8 cellular contexts compared by ENCODE assay signal in the genomic region with DNA sequence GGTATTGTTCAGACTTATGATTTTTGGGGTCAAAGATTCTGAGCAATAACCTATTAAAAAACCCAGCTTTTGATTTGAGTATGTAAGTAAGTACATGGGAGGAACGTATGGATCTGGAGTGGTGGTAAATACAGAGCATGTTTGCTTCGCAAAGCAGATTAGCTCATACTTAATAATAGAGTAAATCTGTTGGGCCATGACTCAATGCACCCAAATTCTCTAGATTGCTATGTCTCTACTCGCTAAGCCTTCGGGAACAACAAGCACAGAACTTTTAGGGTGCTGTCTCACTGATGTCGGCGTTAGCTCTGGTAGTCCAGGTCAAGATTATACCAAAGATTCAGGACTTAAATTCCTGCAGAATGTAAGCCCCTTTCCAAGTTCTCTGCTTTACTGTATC. TPM values are rescaled to one million over a fixed set of nuclear protein-coding genes. Genes with fewer than 3 reads are reported as not detected.
DNase-seq lines count a peak whose midpoint lies in the region; ATAC-seq, FAIRE-seq and TF ChIP-seq lines count a peak whose summit lies in the region.

No MANE protein-coding gene starts in this region.

- H3K4me3 Mint-ChIP-seq in MCF 10A (ENCODE audit: unreplicated experiment), result peak overlapping the region; percentile 89

- intact Hi-C loops in MCF 10A (cut with micrococcal nuclease) (no loop called here), mucosa of descending colon (cut with DNase I, micrococcal nuclease) (no loop called here), sciatic nerve (cut with DNase I) (no loop called here)

- H3K9me3 Mint-ChIP-seq in MCF 10A (ENCODE audit: unreplicated experiment), result no peaks in the 10 kb centered on the region

- H3K4me3 ChIP-seq in A549, result peak overlapping the region; percentile 87
- H3K4me3 ChIP-seq in HEK293 (ENCODE audit: low read depth, low read length), result peak overlapping the region; percentile 99
- peak overlapping the region; percentile 78 to 90 for H3K4me3 ChIP-seq in mucosa of rectum (ENCODE audit: low read length in 2 of 2)
- no peak overlapping the region for H3K4me3 ChIP-seq in mucosa of descending colon

- WGBS in A549 (ENCODE audit: missing lambda C conversion rate), result 87% methylated on average over 6 of the region's 6 CpGs

- peaks cover 42% of the 10 kb centered on the region for H3K4me1 ChIP-seq in A549
- H3K4me1 ChIP-seq in HEK293 (ENCODE audit: control insufficient read depth, insufficient read depth, low read length), result peaks cover 4% of the 10 kb centered on the region; the same call in 1 of the 2 replicates
- peaks cover 7 to 11% of the 10 kb centered on the region in 2 donors for H3K4me1 ChIP-seq in mucosa of rectum (ENCODE audit: control insufficient read depth in 2 of 2, insufficient read depth in 2 of 2, low read length in 2 of 2)
- peaks cover 13% of the 10 kb centered on the region for H3K4me1 ChIP-seq in mucosa of descending colon (ENCODE audit: low read depth)

- no peak for TF ChIP-seq POLR2A in A549 (IDR thresholded peaks at IDR 0.05; ENCODE audit: low read length)

- TF ChIP-seq EP300 in A549 (IDR thresholded peaks at IDR 0.05), result no peak

- peaks cover 19% of the 10 kb centered on the region for H3K4me1 Mint-ChIP-seq in MCF 10A (ENCODE audit: insufficient read depth, unreplicated experiment)

- H3K36me3 ChIP-seq in HEK293 (ENCODE audit: control insufficient read depth in 2 of 2, insufficient read depth in 1 of 2, low read length in 2 of 2), result peaks cover 2 to 8% of the 10 kb centered on the region in 2 experiments; a peak in 2 of 3 replicates
- H3K36me3 ChIP-seq in mucosa of rectum (ENCODE audit: control insufficient read depth in 2 of 2, insufficient read depth in 2 of 2, low read length in 2 of 2), result peaks cover 0 to 1% of the 10 kb centered on the region in 2 donors
- no peaks in the 10 kb centered on the region for H3K36me3 ChIP-seq in mucosa of descending colon (ENCODE audit: low read depth)

- H3K9me3 ChIP-seq in A549 (no peaks in the 10 kb centered on the region), HEK293 (ENCODE audit: control insufficient read depth, insufficient read depth, low read depth, low read length) (no peaks in the 10 kb centered on the region), mucosa of rectum (ENCODE audit: control insufficient read depth in 2 of 2, low read length in 2 of 2) (no peaks in the 10 kb centered on the region), mucosa of descending colon (no peaks in the 10 kb centered on the region)

- in situ Hi-C loops in G401 (cut with HindIII; ENCODE audit: low sequenced_read_pairs), result no loop called here

- no peak for TF ChIP-seq RAD21 in A549 (conservative IDR thresholded peaks at IDR 0.05 in 1 of 2, IDR thresholded peaks at IDR 0.05 in 1 of 2)

- ATAC-seq in A549, result no peak
- no peak for ATAC-seq in mucosa of descending colon
- no peak for ATAC-seq in sciatic nerve
- no peak for ATAC-seq in GM21360 (IDR thresholded peaks at IDR 0.05; ENCODE audit: unreplicated experiment)

- no peaks in the 10 kb centered on the region for H3K27me3 Mint-ChIP-seq in MCF 10A (ENCODE audit: insufficient read depth, unreplicated experiment)

- H3K27me3 ChIP-seq in mucosa of rectum (ENCODE audit: control insufficient read depth in 2 of 2, insufficient read depth in 2 of 2, low read length in 2 of 2), result no peaks in the 10 kb centered on the region

- peak overlapping the region; percentile 97 for H3K4me2 ChIP-seq in A549

- CTCF ChIA-PET in A549 (lab: Yijun Ruan, JAX) (interaction anchor here (0.9 to 2.1 kb wide), 6 partner anchors 15 to 564 kb away, joined by 3 to 8 read pairs (median 4); no protein-coding TSS in a partner anchor), HEK293 (lab: Yijun Ruan, JAX) (interaction anchor here (0.6 to 2.2 kb wide), 5 partner anchors 13 to 738 kb away, joined by 3 to 11 read pairs (median 5); no protein-coding TSS in a partner anchor), MCF 10A (lab: Yijun Ruan, JAX) (interaction anchor here (0.6 to 1.7 kb wide), 10 partner anchors 9 to 1046 kb away, joined by 3 to 9 read pairs (median 3); a partner anchor contains a TSS)

- peaks cover 6% of the 10 kb centered on the region for H3K36me3 Mint-ChIP-seq in MCF 10A (ENCODE audit: insufficient read depth, unreplicated experiment)

- no peak for FAIRE-seq in A549 (lab: Jason Lieb, UNC)

- H3K27ac ChIP-seq in A549 (peak overlapping the region; percentile 86 to 90), HEK293 (ENCODE audit: extremely low read depth, low read depth, low read length) (peak overlapping the region; percentile 85), mucosa of rectum (ENCODE audit: low read depth in 2 of 2, low read length in 2 of 2) (peak overlapping the region; percentile 60 to 85)

- no peak overlapping the region for H3K27ac Mint-ChIP-seq in MCF 10A (ENCODE audit: low read depth, unreplicated experiment)

- H3K9ac ChIP-seq in mucosa of rectum (ENCODE audit: low read depth in 1 of 2, low read length in 2 of 2), result peak overlapping the region; percentile 70 to 83

- DNase-seq in A549 (ENCODE audit: low read depth in 1 of 2, low spot score in 1 of 2) (no peak), MCF 10A (ENCODE audit: unreplicated experiment) (no peak), mucosa of descending colon (no peak), G401 (ENCODE audit: low spot score) (no peak), sciatic nerve (ENCODE audit: low spot score) (no peak)

- TF ChIP-seq CTCF in A549 (IDR thresholded peaks at IDR 0.05) (no peak), HEK293 (tag by site-specific recombination; IDR thresholded peaks at IDR 0.05) (no peak), MCF 10A (IDR thresholded peaks at IDR 0.05; ENCODE audit: unreplicated experiment) (no peak), mucosa of descending colon (IDR thresholded peaks at IDR 0.05) (no peak)

- POLR2A ChIA-PET in A549 (lab: Yijun Ruan, JAX), result interaction anchor here (0.6 to 1.5 kb wide), 3 partner anchors 9 to 232 kb away, joined by 3 to 6 read pairs (median 4); no protein-coding TSS in a partner anchor
- POLR2A ChIA-PET in HEK293 (lab: Yijun Ruan, JAX), result interaction anchor here (0.7 to 1.9 kb wide), 4 partner anchors 15 to 1300 kb away, joined by 3 to 7 read pairs (median 3); a partner anchor contains a TSS
- POLR2A ChIA-PET in MCF 10A (lab: Yijun Ruan, JAX), result interaction anchor here (0.5 to 1.5 kb wide), 8 partner anchors 9 to 1889 kb away, joined by 3 to 5 read pairs (median 4); a partner anchor contains a TSS

- no TSS peak for BruUV-seq in MCF 10A (replicated peaks; lab: Mats Ljungman, UMichigan)

TF ChIP-seq in A549, 52 proteins besides CTCF, POLR2A, EP300 and RAD21:
- TF ChIP-seq, protein P1, sequence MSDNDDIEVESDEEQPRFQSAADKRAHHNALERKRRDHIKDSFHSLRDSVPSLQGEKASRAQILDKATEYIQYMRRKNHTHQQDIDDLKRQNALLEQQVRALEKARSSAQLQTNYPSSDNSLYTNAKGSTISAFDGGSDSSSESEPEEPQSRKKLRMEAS (IDR thresholded peaks at IDR 0.05), result no peak
- TF ChIP-seq, protein P2, sequence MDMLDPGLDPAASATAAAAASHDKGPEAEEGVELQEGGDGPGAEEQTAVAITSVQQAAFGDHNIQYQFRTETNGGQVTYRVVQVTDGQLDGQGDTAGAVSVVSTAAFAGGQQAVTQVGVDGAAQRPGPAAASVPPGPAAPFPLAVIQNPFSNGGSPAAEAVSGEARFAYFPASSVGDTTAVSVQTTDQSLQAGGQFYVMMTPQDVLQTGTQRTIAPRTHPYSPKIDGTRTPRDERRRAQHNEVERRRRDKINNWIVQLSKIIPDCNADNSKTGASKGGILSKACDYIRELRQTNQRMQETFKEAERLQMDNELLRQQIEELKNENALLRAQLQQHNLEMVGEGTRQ (IDR thresholded peaks at IDR 0.05), result no peak
- TF ChIP-seq HOXB13 (CRISPR knock-in tag; IDR thresholded peaks at IDR 0.05; ENCODE audit: low read depth), result no peak

TF ChIP-seq in HEK293, 187 proteins besides CTCF, POLR2A, EP300 and RAD21:
- TF ChIP-seq ZNF140 (tag by site-specific recombination; IDR thresholded peaks at IDR 0.05), result no peak
- TF ChIP-seq ZNF23 (tag by site-specific recombination; IDR thresholded peaks at IDR 0.05; ENCODE audit: borderline replicate concordance), result no peak
- no peak for TF ChIP-seq ZBTB20 (tag by site-specific recombination; IDR thresholded peaks at IDR 0.05)
- TF ChIP-seq SP7 (tag by site-specific recombination; IDR thresholded peaks at IDR 0.05), result peak; percentile 73
TF ChIP-seq in HEK293: peak in this region for 1.

RNA-seq across cellular contexts. Expression of a gene that starts 0.8 kb away (rescaled TPM):
- polyA plus RNA-seq in A549 (2011; rRNA removed) (26.9 and 28.4 TPM in 2 replicates), A549 (2017; fragmentation: RNase III; extraction: RNeasy Plus Mini Kit Qiagen cat#74134 plus additional on column Dnase treatment) (29.5 to 32.5 TPM (median 31.4 TPM) in 3 replicates)
- 13.7 and 16.6 TPM in 2 replicates for polyA plus RNA-seq in A549 (2012; cell fraction: cytosol; rRNA removed)
- polyA plus RNA-seq in A549 (2012; cell fraction: nucleus; rRNA removed), result 17.2 and 31.9 TPM in 2 replicates
- polyA minus RNA-seq in A549 (2011; rRNA and poly(A)+ RNA removed), result 4.1 and 4.9 TPM in 2 replicates
- total RNA-seq in MCF 10A (2022) (12.3 and 14.9 TPM in 2 replicates), mucosa of descending colon (10 to 100 TPM; 12.0 to 28.3 (median 20.8) TPM), sciatic nerve (11.6 TPM)
- total RNA-seq in G401 (2014; rRNA removed; shearing (Covaris generic)), result 27.0 and 42.8 TPM in 2 replicates
